ENCODE assay signal across 13 cellular contexts in genomic region chr2:218732052-218732760, GRCh38. TPM values are rescaled to one million over a fixed set of nuclear protein-coding genes. Genes with fewer than 3 reads are reported as not detected.
DNase-seq lines count a peak whose midpoint lies in the region; ATAC-seq and TF ChIP-seq lines count a peak whose summit lies in the region.
"Had no signal": no experiment of that assay in that cellular context is flagged by ENCODE, and none has a peak within 500 bp of the region (broad histone marks: within the 10 kb centered on the region; RNA-seq: fewer than 3 reads in every experiment).

No MANE protein-coding gene starts in this region.

- H3K27ac ChIP-seq in PC-3 (ENCODE audit: low read length) (peak overlapping the region; percentile 66), colonic mucosa (peak overlapping the region; percentile 13), transverse colon (peak overlapping the region; percentile 51 to 71 (median 66))

- WGBS in transverse colon (ENCODE audit: low coverage in 1 of 2), 2 donors, result 47 to 72% methylated on average over 4 to 5 of the region's 5 CpGs

- peak overlapping the region; percentile 20 for H3K27ac Mint-ChIP-seq in memory B cell

- no peak for TF ChIP-seq EP300 in transverse colon (IDR thresholded peaks at IDR 0.05; ENCODE audit: low read depth)

- H3K36me3 Mint-ChIP-seq in memory B cell, result peaks cover 22% of the 10 kb centered on the region

- in situ Hi-C loops in transverse colon (cut with MboI; ENCODE audit: low pct_ligation_motif_present in 1 of 4, low pct_unique_long_range_greater_than_20kb in 1 of 4, low sequenced_read_pairs in 3 of 4), result loop anchor here in 2 of 4 donors (10.0 to 25.0 kb wide), 2 partner anchors 103 to 105 kb away; partner anchors contain the start of gene PRKAG3 (in 2 of the 2)

- peaks cover 16% of the 10 kb centered on the region for H3K4me1 Mint-ChIP-seq in memory B cell

- POLR2A ChIA-PET in PC-3 (lab: Charles Lee; ENCODE audit: unreplicated experiment), result no interaction called here

- no peak overlapping the region for H2AFZ ChIP-seq in PC-3 (ENCODE audit: low read length)

- H3K36me3 ChIP-seq in PC-3 (ENCODE audit: low read depth, low read length) (peaks cover 6% of the 10 kb centered on the region; the same call in 1 of the 2 replicates), colonic mucosa (no peaks in the 10 kb centered on the region), transverse colon (no peaks in the 10 kb centered on the region)
- H3K36me3 ChIP-seq: thyroid gland had no signal

- peaks cover 2% of the 10 kb centered on the region for H3K9me3 Mint-ChIP-seq in memory B cell

- no TSS peak for BruUV-seq in PC-3 (replicated peaks; lab: Mats Ljungman, UMichigan)

- no peak for TF ChIP-seq POLR2A in transverse colon (IDR thresholded peaks at IDR 0.05)

- ATAC-seq in PC-3 (no peak), memory B cell (ENCODE audit: low read depth) (no peak), HG03108 (IDR thresholded peaks at IDR 0.05; ENCODE audit: unreplicated experiment) (no peak), HG02759 (IDR thresholded peaks at IDR 0.05; ENCODE audit: unreplicated experiment) (no peak)

- TF ChIP-seq CTCF in PC-3 (conservative IDR thresholded peaks at IDR 0.05; ENCODE audit: low read depth, low read length) (no peak), colonic mucosa (IDR thresholded peaks at IDR 0.05) (no peak), transverse colon (IDR thresholded peaks at IDR 0.05) (no peak)

- no peaks in the 10 kb centered on the region for H3K27me3 Mint-ChIP-seq in memory B cell

- H4K20me1 ChIP-seq in PC-3 (ENCODE audit: low read length), result no peaks in the 10 kb centered on the region

- no peaks in the 10 kb centered on the region for H3K9me3 ChIP-seq in PC-3 (ENCODE audit: low read length)
- H3K9me3 ChIP-seq in colonic mucosa, result no peaks in the 10 kb centered on the region
- peaks cover 4 to 5% of the 10 kb centered on the region in 2 donors for H3K9me3 ChIP-seq in transverse colon
- H3K9me3 ChIP-seq: thyroid gland had no signal

- intact Hi-C loops in PC-3 (cut with micrococcal nuclease) (no loop called here), colonic mucosa (cut with DNase I) (no loop called here), transverse colon (cut with DNase I; ENCODE audit: low total_unique reads) (no loop called here)

- H3K4me3 ChIP-seq in PC-3 (ENCODE audit: low read length) (no peak overlapping the region), colonic mucosa (no peak overlapping the region), transverse colon (no peak overlapping the region)
- H3K4me3 ChIP-seq: thyroid gland had no signal

- H3K4me3 Mint-ChIP-seq in memory B cell, result no peak overlapping the region
- H3K4me3 Mint-ChIP-seq: immature natural killer cell had no signal

- peaks cover 4% of the 10 kb centered on the region for H3F3A ChIP-seq in PC-3 (ENCODE audit: low read length, unreplicated experiment)

- H3K4me2 ChIP-seq in PC-3 (ENCODE audit: low read length), result peak overlapping the region; percentile 76

- DNase-seq in PC-3 (no peak), colonic mucosa (no peak), memory B cell (ENCODE audit: low spot score in 2 of 2) (no peak), transverse colon (no peak), NCI-H128 (lab: John Stamatoyannopoulos, UW; ENCODE audit: unreplicated experiment) (no peak)
- DNase-seq: activated CD8-positive, alpha-beta memory T cell treated with anti-CD3 and anti-CD28 coated beads, Interleukin-2, amount 50 U/mL, for 48 hours; DMS 273 treated with DMSO at 0.1 percent for 48 hours; immature natural killer cell; NCI-H146; T-helper 9 cell had no signal

- peaks cover 38% of the 10 kb centered on the region for H3K4me1 ChIP-seq in PC-3 (ENCODE audit: insufficient read depth, low read length)
- peaks cover 7% of the 10 kb centered on the region for H3K4me1 ChIP-seq in colonic mucosa
- H3K4me1 ChIP-seq in transverse colon, result peaks cover 3 to 33% (median 20%) of the 10 kb centered on the region in 4 donors

- CTCF ChIA-PET in PC-3 (lab: Charles Lee), result interaction anchor here (1.5 kb wide), 1 partner anchor 115 kb away, joined by 18 read pairs; no protein-coding TSS in a partner anchor

- peaks cover 53% of the 10 kb centered on the region for H3K79me2 ChIP-seq in PC-3 (ENCODE audit: low read length)

- H3K27me3 ChIP-seq in PC-3 (ENCODE audit: low read length) (no peaks in the 10 kb centered on the region), colonic mucosa (no peaks in the 10 kb centered on the region), transverse colon (no peaks in the 10 kb centered on the region)
- H3K27me3 ChIP-seq: thyroid gland had no signal

- H3K9ac ChIP-seq in PC-3 (ENCODE audit: low read length) (no peak overlapping the region), colonic mucosa (ENCODE audit: low read depth in 2 of 2, low read length in 2 of 2) (peak overlapping the region in 1 of 2 donors; percentile 29)

- H3K9me2 ChIP-seq in PC-3 (replicated peaks; ENCODE audit: low read length), result no peaks in the 10 kb centered on the region

RNA-seq across cellular contexts. Expression of gene TTLL4, which starts 21.6 kb away (rescaled TPM):
- 21.0 and 32.9 TPM in 2 replicates for total RNA-seq in PC-3 (2014; rRNA removed)
- total RNA-seq in colonic mucosa, result 10 to 100 TPM; 27.5 to 36.7 TPM
- 10 to 100 TPM in 3 of 4 donors, 1 to 10 TPM in 1; 6.0 to 26.0 (median 15.9) TPM for total RNA-seq in transverse colon

RNA-seq across cellular contexts. Expression of gene CYP27A1, which starts 49.7 kb away (rescaled TPM):
- total RNA-seq in PC-3 (2014; rRNA removed) (5.8 and 6.0 TPM in 2 replicates), colonic mucosa (10 to 100 TPM; 21.7 to 54.0 TPM), transverse colon (100 to 1,000 TPM in 1 of 4 donors, 10 to 100 TPM in 3; 48.3 to 159 (median 75.5) TPM)

Comparison
In these comparisons a context has a peak if more than half of its experiments do, and no peak if none do; other contexts are left out.
1. H3K27ac ChIP-seq: peak in every context shown above with its lines; median percentile 66 in PC-3; 66 in transverse colon; 13 in colonic mucosa.